9 cellular contexts compared by ENCODE assay signal in the genomic region with DNA sequence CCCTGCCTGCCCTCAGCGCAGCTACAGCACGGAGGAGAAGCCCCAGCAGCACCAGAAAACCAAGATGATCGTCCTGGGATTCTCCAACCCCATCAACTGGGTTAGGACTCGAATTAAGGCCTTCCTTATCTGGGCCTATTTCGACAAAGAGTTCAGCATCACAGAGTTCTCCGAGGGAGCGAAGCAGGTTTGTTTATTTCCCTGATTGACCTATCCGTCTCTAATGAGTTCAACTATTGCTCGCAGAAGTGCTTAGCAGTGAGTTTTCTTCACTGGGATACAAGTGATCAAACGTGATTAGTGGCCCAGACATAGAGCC. TPM values are rescaled to one million over a fixed set of nuclear protein-coding genes. Genes with fewer than 3 reads are reported as not detected.
DNase-seq lines count a peak whose midpoint lies in the region; ATAC-seq, FAIRE-seq and TF ChIP-seq lines count a peak whose summit lies in the region.
"Had no signal": no experiment of that assay in that cellular context is flagged by ENCODE, and none has a peak within 500 bp of the region (broad histone marks: within the 10 kb centered on the region; RNA-seq: fewer than 3 reads in every experiment).

No MANE protein-coding gene starts in this region.

- H3K79me1 ChIP-seq in H1 (ENCODE audit: low read depth, low read length): peaks cover 4% of the 10 kb centered on the region; the same call in 1 of the 2 replicates

- DNase-seq in GM12864 (ENCODE audit: low read depth) (no peak), M059J (ENCODE audit: low read depth) (peak; percentile 9), H1 (ENCODE audit: low read depth in 1 of 2, low spot score in 2 of 2) (no peak), osteoblast (ENCODE audit: insufficient read length, low spot score, missing footprints) (no peak), NCI-H146 treated with DMSO at 0.1 percent for 48 hours (lab: John Stamatoyannopoulos, UW; ENCODE audit: unreplicated experiment) (no peak), GM19240 (ENCODE audit: insufficient read length, low spot score) (no peak)

- 4% methylated on average over 10 of the region's 10 CpGs; no CpG with 5 or more reads in 1 of the 2 experiments for WGBS in H1 (ENCODE audit: extremely low coverage in 1 of 2, insufficient coverage in 1 of 2, insufficient read length in 1 of 2, insufficient replicate concordance in 2 of 2, low coverage in 1 of 2, low lambda C conversion rate in 2 of 2, missing lambda C conversion rate in 1 of 2), 2 experiments

- H3K9ac ChIP-seq in H1 (replicated peaks in 1 of 4; ENCODE audit: extremely low read depth in 1 of 4, low read depth in 3 of 4, low read length in 3 of 4): peak overlapping the region; percentile 80 to 97 (median 96)

- TF ChIP-seq RAD21 in H1 (IDR thresholded peaks at IDR 0.05 in 1 of 2, conservative IDR thresholded peaks at IDR 0.05 in 1 of 2; ENCODE audit: low read depth in 2 of 2, low read length in 2 of 2): no peak

- no peak for TF ChIP-seq POLR2A in H1 (IDR thresholded peaks at IDR 0.05; ENCODE audit: control extremely low read depth in 1 of 2, low read depth in 2 of 2, low read length in 2 of 2)

- CTCF ChIA-PET in H1 (lab: Charles Lee; ENCODE audit: partially characterized antibody): interaction anchor here (0.7 kb wide), 1 partner anchor 251 kb away, joined by 3 read pairs; no protein-coding TSS in a partner anchor

- TF ChIP-seq CTCF in GM12864 (IDR thresholded peaks at IDR 0.05; ENCODE audit: low read depth, low read length, missing control alignments): no peak
- TF ChIP-seq CTCF in H1 (IDR thresholded peaks at IDR 0.05; ENCODE audit: control extremely low read depth in 1 of 3, insufficient read depth in 1 of 3, low read depth in 1 of 3, low read length in 3 of 3): no peak
- no peak for TF ChIP-seq CTCF in osteoblast (IDR thresholded peaks at IDR 0.05; ENCODE audit: extremely low read depth, low read depth, low read length)

- H3K79me2 ChIP-seq in H1 (ENCODE audit: control insufficient read depth in 1 of 2, insufficient read depth in 2 of 2, low read length in 2 of 2): peaks cover 17 to 70% of the 10 kb centered on the region in 2 experiments
- H3K79me2 ChIP-seq in osteoblast (ENCODE audit: insufficient read depth, low read length): peaks cover 73% of the 10 kb centered on the region

- no peak overlapping the region for H2BK15ac ChIP-seq in H1 (ENCODE audit: low read length)

- H3K4ac ChIP-seq in H1 (replicated peaks; ENCODE audit: insufficient read length, low read depth, low read length): peak overlapping the region; percentile 99

- H3K9me3 ChIP-seq in H1 (ENCODE audit: insufficient read depth in 2 of 2, low read depth in 1 of 2, low read length in 1 of 2) (no peaks in the 10 kb centered on the region), osteoblast (ENCODE audit: low read depth, low read length) (no peaks in the 10 kb centered on the region)

- H2BK20ac ChIP-seq in H1 (ENCODE audit: low read length): no peak overlapping the region

- 0 out of 2 replicates have a peak overlapping the region, but pooled peaks have one; percentile 40 for H2AFZ ChIP-seq in H1 (ENCODE audit: low read length)
- peak overlapping the region; percentile 99 for H2AFZ ChIP-seq in osteoblast (ENCODE audit: low read length)

- H3K4me2 ChIP-seq in H1 (ENCODE audit: insufficient read depth in 1 of 2, low read depth in 2 of 2, low read length in 2 of 2): peak overlapping the region; percentile 75 to 77
- peak overlapping the region; percentile 99 for H3K4me2 ChIP-seq in osteoblast (ENCODE audit: insufficient read depth, low read length)

- H3K4me3 ChIP-seq in GM12864 (ENCODE audit: low read depth, low read length) (peak overlapping the region; percentile 91), H1 (ENCODE audit: extremely low read depth in 1 of 4, insufficient read depth in 2 of 4, low read depth in 3 of 4, low read length in 4 of 4) (peak overlapping the region; percentile 85 to 99 (median 92)), osteoblast (ENCODE audit: insufficient read depth, low read length) (peak overlapping the region; percentile 96)

- peak overlapping the region; percentile 29; the same call in 1 of the 2 replicates for H2BK12ac ChIP-seq in H1 (ENCODE audit: low read depth, low read length)

- peak overlapping the region; percentile 100 for H4K8ac ChIP-seq in H1 (ENCODE audit: extremely low read depth, insufficient read depth, low read length)

- H4K20me1 ChIP-seq in H1 (replicated peaks in 1 of 2; ENCODE audit: control insufficient read depth in 1 of 2, insufficient read depth in 2 of 2, low read length in 2 of 2) (peaks cover 2 to 3% of the 10 kb centered on the region in 2 experiments), osteoblast (ENCODE audit: insufficient read depth, low read length) (no peaks in the 10 kb centered on the region)

- POLR2A ChIA-PET in H1 (lab: Charles Lee; ENCODE audit: partially characterized antibody): interaction anchor here (1.0 to 2.1 kb wide), 7 partner anchors 9 to 908 kb away, joined by 3 to 10 read pairs (median 4); a partner anchor contains a TSS

- no peak overlapping the region for H3K23ac ChIP-seq in H1 (ENCODE audit: insufficient read length)

- ATAC-seq in GM18867 (IDR thresholded peaks at IDR 0.05; ENCODE audit: unreplicated experiment) (no peak), HG03378 (IDR thresholded peaks at IDR 0.05; ENCODE audit: unreplicated experiment) (no peak)

- H3K23me2 ChIP-seq in H1 (ENCODE audit: low read depth, low read length): peaks cover 3% of the 10 kb centered on the region

- H3K36me3 ChIP-seq in H1 (ENCODE audit: control insufficient read depth in 2 of 4, insufficient read depth in 4 of 4, low read length in 3 of 4): peaks cover 5 to 39% (median 10%) of the 10 kb centered on the region in 4 experiments; a peak in 5 of 8 replicates
- H3K36me3 ChIP-seq in osteoblast (ENCODE audit: insufficient read depth, low read length): peaks cover 22% of the 10 kb centered on the region

- peak overlapping the region; percentile 94 for H3K56ac ChIP-seq in H1 (replicated peaks; ENCODE audit: insufficient read length, low read depth, low read length)

- peak overlapping the region; percentile 98 for H4K5ac ChIP-seq in H1 (ENCODE audit: insufficient read length, low read depth, low read length)

- H3K27ac ChIP-seq in H1 (ENCODE audit: low read depth, low read length): peak overlapping the region; percentile 99
- H3K27ac ChIP-seq in osteoblast (ENCODE audit: low read depth, low read length): peak overlapping the region; percentile 76

- H4K91ac ChIP-seq in H1 (replicated peaks; ENCODE audit: insufficient read length, low read length): no peak overlapping the region

- H3K27me3 ChIP-seq in H1 (replicated peaks in 1 of 4; ENCODE audit: control insufficient read depth in 3 of 4, extremely low read depth in 1 of 4, insufficient read depth in 3 of 4, low read length in 3 of 4) (no peaks in the 10 kb centered on the region), osteoblast (ENCODE audit: insufficient read depth, low read length) (no peaks in the 10 kb centered on the region)

- no peak overlapping the region for H2BK120ac ChIP-seq in H1 (replicated peaks; ENCODE audit: low read depth, low read length)

- peak overlapping the region; percentile 94 for H2BK5ac ChIP-seq in H1 (ENCODE audit: low read depth, low read length)

- H3K4me1 ChIP-seq in H1 (replicated peaks in 1 of 4; ENCODE audit: control insufficient read depth in 3 of 4, insufficient read depth in 4 of 4, low read length in 3 of 4) (peaks cover 0 to 7% (median 1%) of the 10 kb centered on the region in 4 experiments; a peak in 4 of 7 replicates), osteoblast (ENCODE audit: insufficient read depth, low read length) (peaks cover 18% of the 10 kb centered on the region)

- peak overlapping the region; percentile 98 for H3K18ac ChIP-seq in H1 (ENCODE audit: extremely low read depth, low read length)

- no peak overlapping the region for H2AK5ac ChIP-seq in H1 (ENCODE audit: low read depth, low read length)

- no peak for TF ChIP-seq EP300 in H1 (IDR thresholded peaks at IDR 0.05; ENCODE audit: borderline replicate concordance in 1 of 2, low read depth in 2 of 2, low read length in 2 of 2)

- FAIRE-seq in H1 (lab: Jason Lieb, UNC): no peak
- FAIRE-seq: TTC549 had no signal

- no peak overlapping the region for H3K14ac ChIP-seq in H1 (ENCODE audit: insufficient read length)

RNA-seq across cellular contexts. Expression of a gene that starts 0.6 kb away (rescaled TPM):
- total RNA-seq in M059J (2014; rRNA removed; shearing (Covaris generic)): 27.4 and 34.1 TPM in 2 replicates
- total RNA-seq in H1 (2021; fragmentation: NEBNext Ultra II Directional; extraction: Animal tissue kit (Norgen Biotek cat#: 25700)): 28.5 and 32.0 TPM in 2 replicates
- polyA plus RNA-seq in H1 (2011; rRNA removed): 20.3 and 23.2 TPM in 2 replicates
- 21.3 TPM for polyA plus RNA-seq in H1 (2011; cell fraction: cytosol; rRNA removed)
- 15.2 TPM for polyA plus RNA-seq in H1 (2011; cell fraction: nucleus; rRNA removed)
- polyA plus RNA-seq in H1 (2012, experiment 1 of 2): 21.4 to 23.2 TPM (median 22.5 TPM) in 4 replicates
- polyA plus RNA-seq in H1 (2012, experiment 2 of 2): 15.9 TPM
- 13.2 TPM for polyA plus RNA-seq in H1 (2013, experiment 1 of 2)
- 12.4 TPM for polyA plus RNA-seq in H1 (2013, experiment 2 of 2)
- polyA minus RNA-seq in H1 (2011; rRNA and poly(A)+ RNA removed): 12.3 and 22.2 TPM in 2 replicates
- polyA minus RNA-seq in H1 (2011; cell fraction: cytosol; rRNA and poly(A)+ RNA removed): 28.5 TPM
- polyA minus RNA-seq in H1 (2011; cell fraction: nucleus; rRNA and poly(A)+ RNA removed): 38.9 TPM
- total RNA-seq in osteoblast: 26.8 and 33.3 TPM in 2 replicates

RNA-seq across cellular contexts. Expression of a gene that starts 0.7 kb away (rescaled TPM):
- total RNA-seq in M059J (2014; rRNA removed; shearing (Covaris generic)): 4.7 and 6.4 TPM in 2 replicates
- 11.3 and 12.5 TPM in 2 replicates for total RNA-seq in H1 (2021; fragmentation: NEBNext Ultra II Directional; extraction: Animal tissue kit (Norgen Biotek cat#: 25700))
- polyA plus RNA-seq in H1 (2011; rRNA removed): 3.3 and 5.4 TPM in 2 replicates
- polyA plus RNA-seq in H1 (2011; cell fraction: cytosol; rRNA removed): 8.5 TPM
- 5.8 TPM for polyA plus RNA-seq in H1 (2011; cell fraction: nucleus; rRNA removed)
- polyA plus RNA-seq in H1 (2012, experiment 1 of 2): 6.9 to 12.3 TPM (median 7.8 TPM) in 4 replicates
- 0.92 TPM for polyA plus RNA-seq in H1 (2012, experiment 2 of 2)
- 8.7 TPM for polyA plus RNA-seq in H1 (2013, experiment 1 of 2)
- polyA plus RNA-seq in H1 (2013, experiment 2 of 2): 7.3 TPM
- polyA minus RNA-seq in H1 (2011; rRNA and poly(A)+ RNA removed): 7.2 and 8.3 TPM in 2 replicates
- polyA minus RNA-seq in H1 (2011; cell fraction: cytosol; rRNA and poly(A)+ RNA removed): 5.1 TPM
- 19.9 TPM for polyA minus RNA-seq in H1 (2011; cell fraction: nucleus; rRNA and poly(A)+ RNA removed)
- total RNA-seq in osteoblast: 7.6 and 8.3 TPM in 2 replicates

RNA-seq across cellular contexts. Expression of a gene that starts 44.9 kb away (rescaled TPM):
- total RNA-seq in M059J (2014; rRNA removed; shearing (Covaris generic)): 10.0 and 13.5 TPM in 2 replicates
- total RNA-seq in H1 (2021; fragmentation: NEBNext Ultra II Directional; extraction: Animal tissue kit (Norgen Biotek cat#: 25700)): 32.0 and 32.3 TPM in 2 replicates
- 3.9 and 5.1 TPM in 2 replicates for polyA plus RNA-seq in H1 (2011; rRNA removed)
- 5.4 TPM for polyA plus RNA-seq in H1 (2011; cell fraction: cytosol; rRNA removed)
- 7.3 TPM for polyA plus RNA-seq in H1 (2011; cell fraction: nucleus; rRNA removed)
- polyA plus RNA-seq in H1 (2012, experiment 1 of 2): 6.6 to 16.7 TPM (median 8.8 TPM) in 4 replicates
- polyA plus RNA-seq in H1 (2012, experiment 2 of 2): 1.3 TPM
- polyA plus RNA-seq in H1 (2013, experiment 1 of 2): 21.8 TPM
- 20.3 TPM for polyA plus RNA-seq in H1 (2013, experiment 2 of 2)
- polyA minus RNA-seq in H1 (2011; rRNA and poly(A)+ RNA removed): 6.7 and 9.7 TPM in 2 replicates
- 9.2 TPM for polyA minus RNA-seq in H1 (2011; cell fraction: cytosol; rRNA and poly(A)+ RNA removed)
- 29.8 TPM for polyA minus RNA-seq in H1 (2011; cell fraction: nucleus; rRNA and poly(A)+ RNA removed)
- total RNA-seq in osteoblast: 20.3 and 21.8 TPM in 2 replicates
